In genomic region chr17:20997711-20998570, GRCh38 we compare ENCODE assay signal across 11 cellular contexts. TPM values are rescaled to one million over a fixed set of nuclear protein-coding genes. Genes with fewer than 3 reads are reported as not detected.
DNase-seq lines count a peak whose midpoint lies in the region; TF ChIP-seq lines count a peak whose summit lies in the region.
"Had no signal": no experiment of that assay in that cellular context is flagged by ENCODE, and none has a peak within 500 bp of the region (broad histone marks: within the 10 kb centered on the region; RNA-seq: fewer than 3 reads in every experiment).

No MANE protein-coding gene starts in this region.

- DNase-seq in ELR (ENCODE audit: low read depth): peak; percentile 27
- peak; percentile 66 for DNase-seq in Karpas-422
- DNase-seq in ecto neural progenitor cell (ENCODE audit: low spot score): peak; percentile 54
- no peak for DNase-seq in osteocyte (ENCODE audit: extremely low spot score, unreplicated experiment)
- DNase-seq in NK-92 treated with Interleukin-12 subunit alpha and Interleukin-12 subunit beta, amount 100 ng/mL, for 24 hours (lab: John Stamatoyannopoulos, UW): no peak
- DNase-seq in Ammon's horn (ENCODE audit: low spot score): no peak
- no peak for DNase-seq in GM10266 (ENCODE audit: extremely low spot score)
- DNase-seq: cerebellar nuclear complex; KBM-7; mucosa of descending colon; stimulated activated naive CD4-positive, alpha-beta T cell treated with Interleukin-2 at 50 U/mL for 16 hours had no signal

- H3K9me3 ChIP-seq in Karpas-422 (ENCODE audit: low read length): no peaks in the 10 kb centered on the region
- H3K9me3 ChIP-seq: mucosa of descending colon had no signal

- H3K27ac Mint-ChIP-seq in osteocyte (ENCODE audit: unreplicated experiment): peak overlapping the region; percentile 9

- peaks cover 34% of the 10 kb centered on the region for H4K20me1 ChIP-seq in Karpas-422 (ENCODE audit: insufficient read depth, low read depth, low read length)

- H3K4me2 ChIP-seq in Karpas-422 (ENCODE audit: low read depth, low read length, poor library complexity, severe bottlenecking): no peak overlapping the region

- H2AFZ ChIP-seq in Karpas-422 (ENCODE audit: low read length): no peak overlapping the region

- H3K4me1 ChIP-seq in Karpas-422 (ENCODE audit: low read length): peaks cover 3% of the 10 kb centered on the region; the same call in 1 of the 2 replicates

- TF ChIP-seq CTCF in osteocyte (IDR thresholded peaks at IDR 0.05) (no peak), GM10266 (IDR thresholded peaks at IDR 0.05; ENCODE audit: control insufficient read depth, insufficient read depth, low read depth, missing control alignments) (no peak)

- H3K4me1 Mint-ChIP-seq in osteocyte (ENCODE audit: unreplicated experiment): peaks cover 35% of the 10 kb centered on the region

- H3K27ac ChIP-seq in Karpas-422 (ENCODE audit: low read length): no peak overlapping the region

- no peak overlapping the region for H3K9ac ChIP-seq in Karpas-422 (ENCODE audit: low read length)

- peaks cover 10% of the 10 kb centered on the region; the same call in 1 of the 2 replicates for H3K36me3 ChIP-seq in Karpas-422 (ENCODE audit: insufficient read depth, low read length)

- no peaks in the 10 kb centered on the region for H3K27me3 ChIP-seq in Karpas-422 (ENCODE audit: low read length)

- H3K4me3 Mint-ChIP-seq in osteocyte (ENCODE audit: unreplicated experiment): no peak overlapping the region

- no peaks in the 10 kb centered on the region for H3K9me2 ChIP-seq in Karpas-422 (replicated peaks; ENCODE audit: insufficient read depth, low read length)

- H3K79me2 ChIP-seq in Karpas-422 (ENCODE audit: low read length): no peaks in the 10 kb centered on the region

- no peaks in the 10 kb centered on the region for H3K9me3 Mint-ChIP-seq in osteocyte (ENCODE audit: unreplicated experiment)

- no peaks in the 10 kb centered on the region for H3K27me3 Mint-ChIP-seq in osteocyte (ENCODE audit: unreplicated experiment)

- peaks cover 22% of the 10 kb centered on the region for H3K36me3 Mint-ChIP-seq in osteocyte (ENCODE audit: unreplicated experiment)

- H3K4me3 ChIP-seq in Karpas-422 (ENCODE audit: low read length): no peak overlapping the region
- H3K4me3 ChIP-seq: mucosa of descending colon had no signal

RNA-seq across cellular contexts. Expression of gene USP22, which starts 44.9 kb away (rescaled TPM):
- total RNA-seq in Karpas-422 (2014; rRNA removed; shearing (Covaris generic); ENCODE audit: low replicate concordance): 133 and 149 TPM in 2 replicates
- 257 and 260 TPM in 2 replicates for total RNA-seq in osteocyte

Comparison
In these comparisons a context has a peak if more than half of its experiments do, and no peak if none do; other contexts are left out.
1. DNase-seq: peak in ELR (single experiment), Karpas-422 (single experiment) and ecto neural progenitor cell (single experiment); none in osteocyte (single experiment), NK-92 treated with Interleukin-12 subunit alpha and Interleukin-12 subunit beta, amount 100 ng/mL, for 24 hours (single experiment), Ammon's horn (single experiment) and GM10266 (single experiment).